Comparison of ENCODE assay signal across 1 cellular context in the genomic region with DNA sequence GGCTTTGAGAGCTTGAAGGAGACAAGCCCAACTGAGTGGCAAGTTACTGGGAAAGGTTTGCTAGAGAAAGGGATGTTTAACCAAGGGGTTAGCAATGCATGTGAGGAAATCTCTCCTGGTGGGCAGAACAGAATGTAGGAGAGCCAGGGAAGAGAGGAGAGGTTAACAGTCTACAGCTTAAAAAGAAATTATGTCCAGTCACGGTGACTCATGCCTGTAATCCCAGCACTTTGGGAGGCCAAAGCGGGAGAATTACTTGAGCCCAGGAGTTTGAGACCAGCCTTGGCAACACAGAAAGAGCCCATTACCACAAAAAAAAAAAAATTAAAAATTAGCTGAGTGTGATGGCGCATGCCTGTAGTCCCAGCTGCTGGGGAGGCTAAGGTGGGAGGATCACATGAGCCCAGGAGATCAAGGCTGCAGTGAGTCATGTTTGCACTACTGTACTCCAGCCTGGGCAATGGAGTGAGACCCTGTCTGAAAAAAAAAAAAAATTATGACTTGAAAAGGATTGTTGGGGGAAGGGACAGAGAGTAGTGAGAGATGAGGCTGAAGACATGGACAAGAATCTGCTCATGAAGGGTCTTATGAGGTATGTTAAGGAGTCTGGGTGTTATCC.
TF ChIP-seq lines count a peak whose summit lies in the region.

No MANE protein-coding gene starts in this region.

TF ChIP-seq in K562, 482 proteins besides CTCF, POLR2A, EP300 and RAD21 (continued from another document and continues in another):
- TF ChIP-seq, protein P1, sequence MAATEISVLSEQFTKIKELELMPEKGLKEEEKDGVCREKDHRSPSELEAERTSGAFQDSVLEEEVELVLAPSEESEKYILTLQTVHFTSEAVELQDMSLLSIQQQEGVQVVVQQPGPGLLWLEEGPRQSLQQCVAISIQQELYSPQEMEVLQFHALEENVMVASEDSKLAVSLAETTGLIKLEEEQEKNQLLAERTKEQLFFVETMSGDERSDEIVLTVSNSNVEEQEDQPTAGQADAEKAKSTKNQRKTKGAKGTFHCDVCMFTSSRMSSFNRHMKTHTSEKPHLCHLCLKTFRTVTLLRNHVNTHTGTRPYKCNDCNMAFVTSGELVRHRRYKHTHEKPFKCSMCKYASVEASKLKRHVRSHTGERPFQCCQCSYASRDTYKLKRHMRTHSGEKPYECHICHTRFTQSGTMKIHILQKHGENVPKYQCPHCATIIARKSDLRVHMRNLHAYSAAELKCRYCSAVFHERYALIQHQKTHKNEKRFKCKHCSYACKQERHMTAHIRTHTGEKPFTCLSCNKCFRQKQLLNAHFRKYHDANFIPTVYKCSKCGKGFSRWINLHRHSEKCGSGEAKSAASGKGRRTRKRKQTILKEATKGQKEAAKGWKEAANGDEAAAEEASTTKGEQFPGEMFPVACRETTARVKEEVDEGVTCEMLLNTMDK (IDR thresholded peaks at IDR 0.05; ENCODE audit: borderline replicate concordance, insufficient read depth, low read depth, low read length, poor library complexity, severe bottlenecking): no peak
- TF ChIP-seq E2F4 (CRISPR knock-in tag; IDR thresholded peaks at IDR 0.05; ENCODE audit: low read depth) (no peak), DDX20 (tag; IDR thresholded peaks at IDR 0.05; ENCODE audit: low read depth) (no peak), KAT8 (IDR thresholded peaks at IDR 0.05; ENCODE audit: low read depth) (no peak), ZNF140 (CRISPR knock-in tag; IDR thresholded peaks at IDR 0.05) (no peak), RAD51 (IDR thresholded peaks at IDR 0.05; ENCODE audit: borderline replicate concordance, low read depth) (no peak), FIP1L1 (IDR thresholded peaks at IDR 0.05; ENCODE audit: low read depth, low read length, poor library complexity, severe bottlenecking) (no peak), TARDBP (IDR thresholded peaks at IDR 0.05) (no peak), ELF4 (CRISPR knock-in tag; IDR thresholded peaks at IDR 0.05) (peak; percentile 13; the same call in 1 of the 2 replicates), SRF (CRISPR knock-in tag; IDR thresholded peaks at IDR 0.05) (no peak), RBBP5 (IDR thresholded peaks at IDR 0.05; ENCODE audit: borderline replicate concordance, insufficient read depth, low read length, poor library complexity, severe bottlenecking) (no peak), EGR1 (conservative IDR thresholded peaks at IDR 0.05) (no peak), ZNF316 (IDR thresholded peaks at IDR 0.05) (peak; percentile 77), FOSL1 (tag; conservative IDR thresholded peaks at IDR 0.05) (peak; percentile 94), CBX2 (IDR thresholded peaks at IDR 0.05; ENCODE audit: insufficient read depth, low read length, poor library complexity, severe bottlenecking) (no peak), RBM22 (IDR thresholded peaks at IDR 0.05; ENCODE audit: low read depth, low read length, poor library complexity, severe bottlenecking) (no peak), USF1 (CRISPR knock-in tag; IDR thresholded peaks at IDR 0.05) (no peak), TEAD4 (IDR thresholded peaks at IDR 0.05; ENCODE audit: low read length) (no peak), TEAD4 (CRISPR knock-in tag; IDR thresholded peaks at IDR 0.05; ENCODE audit: borderline replicate concordance) (no peak), SIX5 (IDR thresholded peaks at IDR 0.05; ENCODE audit: borderline replicate concordance in 1 of 2, insufficient read depth in 1 of 2, low read depth in 1 of 2, low read length in 2 of 2) (no peak), DPF2 (IDR thresholded peaks at IDR 0.05) (peak; percentile 48; the same call in 1 of the 2 replicates), POLR2H (tag; IDR thresholded peaks at IDR 0.05; ENCODE audit: low read depth) (no peak), RBM17 (IDR thresholded peaks at IDR 0.05; ENCODE audit: borderline replicate concordance, low read depth, low read length) (no peak), ZNF592 (IDR thresholded peaks at IDR 0.05) (no peak), MAFK (IDR thresholded peaks at IDR 0.05; ENCODE audit: low read length) (no peak), RBM34 (IDR thresholded peaks at IDR 0.05; ENCODE audit: borderline replicate concordance, insufficient read depth, low read length) (no peak), TFAM (CRISPR knock-in tag; conservative IDR thresholded peaks at IDR 0.05) (no peak), ZNF583 (CRISPR knock-in tag; IDR thresholded peaks at IDR 0.05) (no peak), ZNF830 (CRISPR knock-in tag; IDR thresholded peaks at IDR 0.05) (no peak), SMARCA5 (IDR thresholded peaks at IDR 0.05) (no peak), BMI1 (IDR thresholded peaks at IDR 0.05; ENCODE audit: low read length) (no peak), CXXC5 (CRISPR knock-in tag; IDR thresholded peaks at IDR 0.05) (no peak), NFIX (CRISPR knock-in tag; IDR thresholded peaks at IDR 0.05; ENCODE audit: low read depth) (no peak), SMARCB1 (IDR thresholded peaks at IDR 0.05; ENCODE audit: insufficient read length, low read depth) (no peak), GTF2F1 (IDR thresholded peaks at IDR 0.05; ENCODE audit: low read depth, low read length) (no peak), ZNF586 (CRISPR knock-in tag; conservative IDR thresholded peaks at IDR 0.05) (no peak), KDM5B (IDR thresholded peaks at IDR 0.05; ENCODE audit: insufficient replicate concordance, low read depth, low read length) (no peak), NCOA4 (IDR thresholded peaks at IDR 0.05; ENCODE audit: partially characterized antibody) (no peak), ZNF75A (CRISPR knock-in tag; IDR thresholded peaks at IDR 0.05) (no peak), C11orf30 (IDR thresholded peaks at IDR 0.05; ENCODE audit: low read depth) (peak; percentile 83)
- TF ChIP-seq, protein P2, sequence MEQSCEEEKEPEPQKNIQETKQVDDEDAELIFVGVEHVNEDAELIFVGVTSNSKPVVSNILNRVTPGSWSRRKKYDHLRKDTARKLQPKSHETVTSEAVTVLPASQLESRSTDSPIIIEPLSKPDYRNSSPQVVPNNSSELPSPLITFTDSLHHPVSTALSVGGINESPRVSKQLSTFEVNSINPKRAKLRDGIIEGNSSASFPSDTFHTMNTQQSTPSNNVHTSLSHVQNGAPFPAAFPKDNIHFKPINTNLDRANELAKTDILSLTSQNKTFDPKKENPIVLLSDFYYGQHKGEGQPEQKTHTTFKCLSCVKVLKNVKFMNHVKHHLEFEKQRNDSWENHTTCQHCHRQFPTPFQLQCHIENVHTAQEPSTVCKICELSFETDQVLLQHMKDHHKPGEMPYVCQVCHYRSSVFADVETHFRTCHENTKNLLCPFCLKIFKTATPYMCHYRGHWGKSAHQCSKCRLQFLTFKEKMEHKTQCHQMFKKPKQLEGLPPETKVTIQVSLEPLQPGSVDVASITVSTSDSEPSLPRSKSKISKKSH (CRISPR knock-in tag; IDR thresholded peaks at IDR 0.05): no peak
- TF ChIP-seq, protein P3, sequence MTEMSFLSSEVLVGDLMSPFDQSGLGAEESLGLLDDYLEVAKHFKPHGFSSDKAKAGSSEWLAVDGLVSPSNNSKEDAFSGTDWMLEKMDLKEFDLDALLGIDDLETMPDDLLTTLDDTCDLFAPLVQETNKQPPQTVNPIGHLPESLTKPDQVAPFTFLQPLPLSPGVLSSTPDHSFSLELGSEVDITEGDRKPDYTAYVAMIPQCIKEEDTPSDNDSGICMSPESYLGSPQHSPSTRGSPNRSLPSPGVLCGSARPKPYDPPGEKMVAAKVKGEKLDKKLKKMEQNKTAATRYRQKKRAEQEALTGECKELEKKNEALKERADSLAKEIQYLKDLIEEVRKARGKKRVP (CRISPR knock-in tag; IDR thresholded peaks at IDR 0.05): no peak
- TF ChIP-seq, protein P4, sequence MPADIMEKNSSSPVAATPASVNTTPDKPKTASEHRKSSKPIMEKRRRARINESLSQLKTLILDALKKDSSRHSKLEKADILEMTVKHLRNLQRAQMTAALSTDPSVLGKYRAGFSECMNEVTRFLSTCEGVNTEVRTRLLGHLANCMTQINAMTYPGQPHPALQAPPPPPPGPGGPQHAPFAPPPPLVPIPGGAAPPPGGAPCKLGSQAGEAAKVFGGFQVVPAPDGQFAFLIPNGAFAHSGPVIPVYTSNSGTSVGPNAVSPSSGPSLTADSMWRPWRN (IDR thresholded peaks at IDR 0.05; ENCODE audit: low read depth): no peak
- TF ChIP-seq, protein P5, sequence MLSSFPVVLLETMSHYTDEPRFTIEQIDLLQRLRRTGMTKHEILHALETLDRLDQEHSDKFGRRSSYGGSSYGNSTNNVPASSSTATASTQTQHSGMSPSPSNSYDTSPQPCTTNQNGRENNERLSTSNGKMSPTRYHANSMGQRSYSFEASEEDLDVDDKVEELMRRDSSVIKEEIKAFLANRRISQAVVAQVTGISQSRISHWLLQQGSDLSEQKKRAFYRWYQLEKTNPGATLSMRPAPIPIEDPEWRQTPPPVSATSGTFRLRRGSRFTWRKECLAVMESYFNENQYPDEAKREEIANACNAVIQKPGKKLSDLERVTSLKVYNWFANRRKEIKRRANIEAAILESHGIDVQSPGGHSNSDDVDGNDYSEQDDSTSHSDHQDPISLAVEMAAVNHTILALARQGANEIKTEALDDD (IDR thresholded peaks at IDR 0.05): no peak
- TF ChIP-seq, protein P6, sequence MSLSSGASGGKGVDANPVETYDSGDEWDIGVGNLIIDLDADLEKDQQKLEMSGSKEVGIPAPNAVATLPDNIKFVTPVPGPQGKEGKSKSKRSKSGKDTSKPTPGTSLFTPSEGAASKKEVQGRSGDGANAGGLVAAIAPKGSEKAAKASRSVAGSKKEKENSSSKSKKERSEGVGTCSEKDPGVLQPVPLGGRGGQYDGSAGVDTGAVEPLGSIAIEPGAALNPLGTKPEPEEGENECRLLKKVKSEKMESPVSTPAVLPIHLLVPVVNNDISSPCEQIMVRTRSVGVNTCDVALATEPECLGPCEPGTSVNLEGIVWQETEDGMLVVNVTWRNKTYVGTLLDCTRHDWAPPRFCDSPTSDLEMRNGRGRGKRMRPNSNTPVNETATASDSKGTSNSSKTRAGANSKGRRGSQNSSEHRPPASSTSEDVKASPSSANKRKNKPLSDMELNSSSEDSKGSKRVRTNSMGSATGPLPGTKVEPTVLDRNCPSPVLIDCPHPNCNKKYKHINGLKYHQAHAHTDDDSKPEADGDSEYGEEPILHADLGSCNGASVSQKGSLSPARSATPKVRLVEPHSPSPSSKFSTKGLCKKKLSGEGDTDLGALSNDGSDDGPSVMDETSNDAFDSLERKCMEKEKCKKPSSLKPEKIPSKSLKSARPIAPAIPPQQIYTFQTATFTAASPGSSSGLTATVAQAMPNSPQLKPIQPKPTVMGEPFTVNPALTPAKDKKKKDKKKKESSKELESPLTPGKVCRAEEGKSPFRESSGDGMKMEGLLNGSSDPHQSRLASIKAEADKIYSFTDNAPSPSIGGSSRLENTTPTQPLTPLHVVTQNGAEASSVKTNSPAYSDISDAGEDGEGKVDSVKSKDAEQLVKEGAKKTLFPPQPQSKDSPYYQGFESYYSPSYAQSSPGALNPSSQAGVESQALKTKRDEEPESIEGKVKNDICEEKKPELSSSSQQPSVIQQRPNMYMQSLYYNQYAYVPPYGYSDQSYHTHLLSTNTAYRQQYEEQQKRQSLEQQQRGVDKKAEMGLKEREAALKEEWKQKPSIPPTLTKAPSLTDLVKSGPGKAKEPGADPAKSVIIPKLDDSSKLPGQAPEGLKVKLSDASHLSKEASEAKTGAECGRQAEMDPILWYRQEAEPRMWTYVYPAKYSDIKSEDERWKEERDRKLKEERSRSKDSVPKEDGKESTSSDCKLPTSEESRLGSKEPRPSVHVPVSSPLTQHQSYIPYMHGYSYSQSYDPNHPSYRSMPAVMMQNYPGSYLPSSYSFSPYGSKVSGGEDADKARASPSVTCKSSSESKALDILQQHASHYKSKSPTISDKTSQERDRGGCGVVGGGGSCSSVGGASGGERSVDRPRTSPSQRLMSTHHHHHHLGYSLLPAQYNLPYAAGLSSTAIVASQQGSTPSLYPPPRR (CRISPR knock-in tag; IDR thresholded peaks at IDR 0.05; ENCODE audit: borderline replicate concordance): no peak
